ENCODE assay signal across 8 cellular contexts in the genomic region with DNA sequence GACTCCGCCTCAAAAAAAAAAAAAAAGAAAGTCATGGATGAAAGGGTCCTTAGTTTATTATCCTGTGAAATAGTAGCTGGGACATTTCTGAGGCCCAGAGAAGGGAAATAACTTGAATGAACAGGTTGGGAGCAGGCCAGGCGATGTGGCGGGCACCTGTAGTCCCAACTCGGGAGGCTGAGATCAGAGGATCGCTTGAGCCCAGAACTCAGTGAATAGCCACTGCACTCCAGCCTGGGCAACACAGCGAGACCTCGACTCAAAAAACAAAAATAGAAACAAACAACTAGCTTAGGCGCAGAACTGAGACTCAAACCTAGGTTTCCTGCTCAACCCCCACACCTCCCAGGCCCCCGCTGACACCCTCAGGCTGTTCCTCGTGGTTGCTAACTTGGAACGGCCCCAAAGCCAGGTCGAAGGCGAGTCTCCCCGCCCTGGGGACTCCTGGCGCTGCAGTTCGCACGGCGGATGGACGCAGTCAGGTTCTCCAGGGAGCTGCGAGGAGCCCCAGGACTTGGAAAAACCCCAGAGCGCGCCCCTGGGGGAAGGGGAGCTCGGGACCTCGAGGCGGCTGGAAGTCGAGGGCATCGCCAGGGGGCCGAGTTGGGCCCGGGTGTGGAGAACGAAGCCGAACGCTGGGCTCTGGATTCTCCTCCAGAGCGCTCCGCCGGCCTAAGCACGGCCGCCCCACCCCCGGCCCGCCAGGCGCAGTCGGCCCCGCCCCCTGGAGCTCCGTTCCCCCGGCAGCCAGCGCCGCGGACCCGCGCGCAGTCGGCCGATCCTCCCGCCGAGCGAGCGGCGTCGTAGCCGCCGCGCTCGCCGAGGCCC. TPM values are rescaled to one million over a fixed set of nuclear protein-coding genes. Genes with fewer than 3 reads are reported as not detected.
DNase-seq lines count a peak whose midpoint lies in the region; ATAC-seq and TF ChIP-seq lines count a peak whose summit lies in the region.

A gene with protein sequence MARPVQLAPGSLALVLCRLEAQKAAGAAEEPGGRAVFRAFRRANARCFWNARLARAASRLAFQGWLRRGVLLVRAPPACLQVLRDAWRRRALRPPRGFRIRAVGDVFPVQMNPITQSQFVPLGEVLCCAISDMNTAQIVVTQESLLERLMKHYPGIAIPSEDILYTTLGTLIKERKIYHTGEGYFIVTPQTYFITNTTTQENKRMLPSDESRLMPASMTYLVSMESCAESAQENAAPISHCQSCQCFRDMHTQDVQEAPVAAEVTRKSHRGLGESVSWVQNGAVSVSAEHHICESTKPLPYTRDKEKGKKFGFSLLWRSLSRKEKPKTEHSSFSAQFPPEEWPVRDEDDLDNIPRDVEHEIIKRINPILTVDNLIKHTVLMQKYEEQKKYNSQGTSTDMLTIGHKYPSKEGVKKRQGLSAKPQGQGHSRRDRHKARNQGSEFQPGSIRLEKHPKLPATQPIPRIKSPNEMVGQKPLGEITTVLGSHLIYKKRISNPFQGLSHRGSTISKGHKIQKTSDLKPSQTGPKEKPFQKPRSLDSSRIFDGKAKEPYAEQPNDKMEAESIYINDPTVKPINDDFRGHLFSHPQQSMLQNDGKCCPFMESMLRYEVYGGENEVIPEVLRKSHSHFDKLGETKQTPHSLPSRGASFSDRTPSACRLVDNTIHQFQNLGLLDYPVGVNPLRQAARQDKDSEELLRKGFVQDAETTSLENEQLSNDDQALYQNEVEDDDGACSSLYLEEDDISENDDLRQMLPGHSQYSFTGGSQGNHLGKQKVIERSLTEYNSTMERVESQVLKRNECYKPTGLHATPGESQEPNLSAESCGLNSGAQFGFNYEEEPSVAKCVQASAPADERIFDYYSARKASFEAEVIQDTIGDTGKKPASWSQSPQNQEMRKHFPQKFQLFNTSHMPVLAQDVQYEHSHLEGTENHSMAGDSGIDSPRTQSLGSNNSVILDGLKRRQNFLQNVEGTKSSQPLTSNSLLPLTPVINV (plus strand): TSS at position 768 of the 828 bp plus-strand sequence. CDS start 93 bp downstream, outside the sequence.

- H3K27ac ChIP-seq in PC-3 (ENCODE audit: low read length) = no peak within 1 kb of the TSS
- no peak within 1 kb of the TSS for H3K27ac ChIP-seq in fibroblast of lung (ENCODE audit: insufficient read depth, low read length)

- H3K4me3 ChIP-seq in AG04449 (ENCODE audit: low read depth, low read length) = peak within 1 kb of the TSS; percentile 58
- peak within 1 kb of the TSS; percentile 79 for H3K4me3 ChIP-seq in PC-3 (ENCODE audit: low read length)
- peak within 1 kb of the TSS; percentile 46 to 59 (median 56) for H3K4me3 ChIP-seq in fibroblast of lung (replicated peaks in 1 of 4; ENCODE audit: control extremely low read depth in 1 of 4, insufficient read depth in 1 of 4, low read depth in 3 of 4, low read length in 4 of 4)

- no peaks in the 10 kb centered on the region for H3K9me3 Mint-ChIP-seq in neural crest cell

- H3K4me2 ChIP-seq in PC-3 (ENCODE audit: low read length) (peak within 1 kb of the TSS; percentile 98), fibroblast of lung (ENCODE audit: extremely low read depth, insufficient read depth, low read length) (peak within 1 kb of the TSS; percentile 95)

- TF ChIP-seq CTCF in AG04449 (IDR thresholded peaks at IDR 0.05; ENCODE audit: insufficient read depth, low read length, missing control alignments) (no peak), PC-3 (conservative IDR thresholded peaks at IDR 0.05; ENCODE audit: low read depth, low read length) (no peak), fibroblast of lung (conservative IDR thresholded peaks at IDR 0.05 in 1 of 2, IDR thresholded peaks at IDR 0.05 in 1 of 2; ENCODE audit: low read depth in 1 of 2, low read length in 2 of 2) (no peak), neural crest cell (conservative IDR thresholded peaks at IDR 0.05) (no peak)

- no TSS peak for BruUV-seq in PC-3 (replicated peaks; lab: Mats Ljungman, UMichigan)

- no peak for DNase-seq in AG04449 (ENCODE audit: low read depth, low spot score)
- peak; percentile 69 for DNase-seq in PC-3
- DNase-seq in activated T-helper 1 cell treated with anti-CD3 and anti-CD28 coated beads, Interleukin-2, amount 50 U/mL, for 16 hours (ENCODE audit: low read depth in 1 of 2, low spot score in 1 of 2) = peak; percentile 4 to 28
- DNase-seq in fibroblast of lung (ENCODE audit: low read depth in 2 of 2) = peak; percentile 57 to 67
- DNase-seq in neural crest cell (ENCODE audit: low read depth, low spot score) = peak; percentile 59
- peak; percentile 15 for DNase-seq in superior temporal gyrus (ENCODE audit: extremely low spot score)

- peaks cover 12% of the 10 kb centered on the region for H3K4me1 Mint-ChIP-seq in neural crest cell

- H3K27ac Mint-ChIP-seq in neural crest cell (ENCODE audit: unreplicated experiment) = peak within 1 kb of the TSS; percentile 62

- H3K36me3 ChIP-seq in PC-3 (ENCODE audit: low read depth, low read length) (no peaks in the 10 kb centered on the region), fibroblast of lung (ENCODE audit: control insufficient read depth, insufficient read depth, low read length) (no peaks in the 10 kb centered on the region)

- H3K9me2 ChIP-seq in PC-3 (replicated peaks; ENCODE audit: low read length) = no peaks in the 10 kb centered on the region

- H3K4me1 ChIP-seq in PC-3 (ENCODE audit: insufficient read depth, low read length) (peaks cover 5% of the 10 kb centered on the region; the same call in 1 of the 2 replicates), fibroblast of lung (ENCODE audit: control insufficient read depth, extremely low read depth, insufficient read depth, low read length) (no peaks in the 10 kb centered on the region)

- H3K36me3 Mint-ChIP-seq in neural crest cell (ENCODE audit: low read depth) = no peaks in the 10 kb centered on the region

- H3K9ac ChIP-seq in PC-3 (ENCODE audit: low read length) (peak within 1 kb of the TSS; percentile 54), fibroblast of lung (ENCODE audit: insufficient read depth, low read length) (peak within 1 kb of the TSS; percentile 46)

- intact Hi-C loops in PC-3 (cut with micrococcal nuclease) = loop anchor here (1.0 kb wide), 1 partner anchor 36 kb away; no protein-coding TSS in a partner anchor

- POLR2A ChIA-PET in AG04449 (lab: Yijun Ruan, JAX) (interaction anchor here (0.8 kb wide), 1 partner anchor 49 kb away, joined by 3 read pairs; no protein-coding TSS in a partner anchor), PC-3 (lab: Charles Lee; ENCODE audit: unreplicated experiment) (no interaction called here)

- H3K27me3 ChIP-seq in PC-3 (ENCODE audit: low read length) (no peaks in the 10 kb centered on the region), fibroblast of lung (ENCODE audit: control insufficient read depth, insufficient read depth, low read length) (peaks cover 15% of the 10 kb centered on the region)

- H3K4me3 Mint-ChIP-seq in neural crest cell = peak within 1 kb of the TSS; percentile 90

- H3K9me3 ChIP-seq in PC-3 (ENCODE audit: low read length) (no peaks in the 10 kb centered on the region), fibroblast of lung (ENCODE audit: control insufficient read depth, insufficient read depth, low read depth, low read length) (no peaks in the 10 kb centered on the region)

- H2AFZ ChIP-seq in PC-3 (ENCODE audit: low read length) = peak within 1 kb of the TSS; percentile 99
- peak within 1 kb of the TSS; percentile 82 for H2AFZ ChIP-seq in fibroblast of lung (ENCODE audit: low read length)

- no peaks in the 10 kb centered on the region for H3K27me3 Mint-ChIP-seq in neural crest cell (ENCODE audit: low read depth)

- H3K79me2 ChIP-seq in PC-3 (ENCODE audit: low read length) (no peaks in the 10 kb centered on the region), fibroblast of lung (ENCODE audit: control insufficient read depth, insufficient read depth, low read length) (no peaks in the 10 kb centered on the region)

- no peaks in the 10 kb centered on the region for H3F3A ChIP-seq in PC-3 (ENCODE audit: low read length, unreplicated experiment)

- ATAC-seq in GM18907 (IDR thresholded peaks at IDR 0.05; ENCODE audit: unreplicated experiment) (peak; percentile 77), HG03442 (IDR thresholded peaks at IDR 0.05; ENCODE audit: unreplicated experiment) (peak; percentile 69), PC-3 (peak; percentile 88)

- CTCF ChIA-PET in AG04449 (lab: Yijun Ruan, JAX) (interaction anchor here (0.7 kb wide), 1 partner anchor 37 kb away, joined by 3 read pairs; no protein-coding TSS in a partner anchor), PC-3 (lab: Charles Lee) (interaction anchor here (0.6 kb wide), 1 partner anchor 404 kb away, joined by 3 read pairs; no protein-coding TSS in a partner anchor)

- H4K20me1 ChIP-seq in PC-3 (ENCODE audit: low read length) (no peaks in the 10 kb centered on the region), fibroblast of lung (ENCODE audit: control insufficient read depth, extremely low read depth, insufficient read depth, low read length) (no peaks in the 10 kb centered on the region)

RNA-seq across cellular contexts. Expression of the gene that starts here (rescaled TPM):
- 1.4 and 3.2 TPM in 2 replicates for total RNA-seq in PC-3 (2014; rRNA removed)
- total RNA-seq in fibroblast of lung = under 0.01 TPM in 2 replicates
- polyA plus RNA-seq in fibroblast of lung = 0.05 and 0.08 TPM in 2 replicates
- polyA plus RNA-seq in fibroblast of lung (2012) = 0.05 TPM in 1 of 2 replicates, not detected in the other
- polyA minus RNA-seq in fibroblast of lung (ENCODE audit: low replicate concordance) = not detected in 2 replicates
- total RNA-seq in neural crest cell = 8.7 and 8.8 TPM in 2 replicates

Comparison
In these comparisons a context has a peak if more than half of its experiments do, and no peak if none do; other contexts are left out.
1. Peak in DNase-seq, H3K4me3 ChIP-seq, H3K9ac ChIP-seq and H3K4me2 ChIP-seq in fibroblast of lung; RNA of the gene not detected or under 1 TPM.